Comparison of ENCODE assay signal across 8 cellular contexts in the genomic region with DNA sequence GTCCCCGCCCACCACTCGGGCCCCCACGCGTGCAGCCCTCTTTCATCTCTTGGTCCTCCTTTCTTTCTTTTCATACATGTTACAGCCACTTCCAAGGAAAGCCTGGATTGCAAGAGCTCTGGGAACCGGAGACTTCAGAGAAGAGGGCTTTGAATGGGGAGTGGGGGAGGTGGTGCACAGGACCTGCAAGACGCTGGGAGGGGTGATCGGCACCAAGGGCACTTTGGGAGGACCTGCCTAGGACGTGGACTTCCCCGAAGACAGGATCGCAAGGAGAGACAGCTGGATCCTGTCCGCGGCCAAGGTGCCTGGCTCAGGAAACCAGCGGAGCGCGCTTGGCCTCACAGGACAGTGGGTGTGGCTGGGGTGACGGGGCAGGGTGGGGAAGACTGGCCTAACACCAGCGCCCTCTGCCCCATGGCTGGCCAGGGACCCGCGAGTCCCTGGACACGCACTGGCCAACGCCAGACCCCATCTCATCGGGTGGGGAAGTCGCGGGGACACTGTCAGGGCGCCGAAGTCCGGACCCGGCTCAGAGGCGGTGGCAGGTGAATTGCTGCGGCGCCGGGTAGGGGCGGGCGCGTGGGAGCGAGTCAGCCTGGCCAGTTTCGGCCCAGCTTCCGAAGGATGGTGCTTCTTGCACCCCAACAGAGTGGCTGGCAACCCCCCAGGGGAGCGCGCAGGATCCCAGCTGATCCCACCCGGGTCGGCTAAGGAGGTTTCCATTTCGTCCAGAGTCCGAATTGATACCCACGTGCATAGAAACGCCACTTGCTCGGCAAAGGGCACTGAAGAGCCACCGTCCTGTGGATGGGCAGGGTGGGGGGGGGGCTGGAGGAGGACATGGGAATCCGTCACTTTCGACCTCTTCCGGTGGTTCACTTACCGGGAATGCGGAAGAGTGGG. TPM values are rescaled to one million over a fixed set of nuclear protein-coding genes. Genes with fewer than 3 reads are reported as not detected.
DNase-seq lines count a peak whose midpoint lies in the region; ATAC-seq lines count a peak whose summit lies in the region.

No MANE protein-coding gene starts in this region.

- peaks cover 0 to 4% (median 0%) of the 10 kb centered on the region in 3 donors for H3K36me3 ChIP-seq in skeletal muscle tissue (ENCODE audit: control insufficient read depth in 3 of 3, insufficient read depth in 3 of 3, low read length in 3 of 3)

- DNase-seq in HK-2 (ENCODE audit: unreplicated experiment) (peak; percentile 75), astrocyte of the hippocampus (ENCODE audit: low read depth, low spot score) (peak; percentile 7), dedifferentiated amniotic fluid mesenchymal stem cell (ENCODE audit: extremely low spot score) (no peak)
- DNase-seq in effector CD4-positive, alpha-beta T cell = no peak

- H3K9me3 ChIP-seq in iPS-18c (ENCODE audit: control insufficient read depth, insufficient read depth, low read length) (peaks cover 3% of the 10 kb centered on the region), skeletal muscle tissue (ENCODE audit: control insufficient read depth in 3 of 3, low read length in 3 of 3) (no peaks in the 10 kb centered on the region)

- peak overlapping the region; percentile 94 for H3K27ac ChIP-seq in skeletal muscle tissue (ENCODE audit: low read depth, low read length)

- no peaks in the 10 kb centered on the region for H3K27me3 ChIP-seq in skeletal muscle tissue (ENCODE audit: control insufficient read depth in 3 of 3, insufficient read depth in 3 of 3, low read length in 3 of 3)

- peaks cover 49 to 65% (median 58%) of the 10 kb centered on the region in 3 donors for H3K4me1 ChIP-seq in skeletal muscle tissue (ENCODE audit: control insufficient read depth in 3 of 3, insufficient read depth in 3 of 3, low read length in 3 of 3)

- peak overlapping the region; percentile 58 for H3K4me3 ChIP-seq in iPS-18c (ENCODE audit: insufficient read depth, low read depth, low read length)
- H3K4me3 ChIP-seq in skeletal muscle tissue (ENCODE audit: low read length in 3 of 3) = peak overlapping the region; percentile 77 to 93 (median 86)

- peak overlapping the region; percentile 91 to 99 (median 98) for H3K9ac ChIP-seq in skeletal muscle tissue (ENCODE audit: low read depth in 1 of 3, low read length in 3 of 3)

- no peak for ATAC-seq in HG02642 (IDR thresholded peaks at IDR 0.05; ENCODE audit: poor library complexity, unreplicated experiment)
- no peak for ATAC-seq in HG03159 (IDR thresholded peaks at IDR 0.05; ENCODE audit: unreplicated experiment)

RNA-seq across cellular contexts. Expression of a gene that starts 0.7 kb away (rescaled TPM):
- 6.8 TPM for total RNA-seq in skeletal muscle tissue

RNA-seq across cellular contexts. Expression of a gene that starts 15.1 kb away (rescaled TPM):
- not detected for total RNA-seq in skeletal muscle tissue

RNA-seq across cellular contexts. Expression of a gene that starts 35.9 kb away (rescaled TPM):
- 76.7 TPM for total RNA-seq in skeletal muscle tissue

Comparison
In these comparisons a context has a peak if more than half of its experiments do, and no peak if none do; other contexts are left out.
1. DNase-seq: peak in HK-2 (single experiment) and astrocyte of the hippocampus (single experiment); none in dedifferentiated amniotic fluid mesenchymal stem cell (single experiment) and effector CD4-positive, alpha-beta T cell (single experiment).